23 cellular contexts compared by ENCODE assay signal in genomic region chr3:3552741-3553140, GRCh38.
DNase-seq lines count a peak whose midpoint lies in the region; ATAC-seq and TF ChIP-seq lines count a peak whose summit lies in the region.
"Had no signal": no experiment of that assay in that cellular context is flagged by ENCODE, and none has a peak within 500 bp of the region (broad histone marks: within the 10 kb centered on the region; RNA-seq: fewer than 3 reads in every experiment).

No MANE protein-coding gene starts in this region.

- H3K27ac ChIP-seq in mammary epithelial cell (ENCODE audit: insufficient read depth, low read depth, low read length) = no peak overlapping the region
- H3K27ac ChIP-seq: 22Rv1 had no signal

- H3K4me3 ChIP-seq in mammary epithelial cell (replicated peaks in 1 of 3; ENCODE audit: insufficient read depth in 1 of 3, low read depth in 2 of 3, low read length in 3 of 3) (no peak overlapping the region), choroid plexus epithelial cell (ENCODE audit: low read depth, low read length) (no peak overlapping the region)

- DNase-seq in mammary epithelial cell = peak; percentile 3
- no peak for DNase-seq in MCF 10A (ENCODE audit: unreplicated experiment)
- DNase-seq in choroid plexus epithelial cell (ENCODE audit: low read depth) = peak; percentile 7
- peak; percentile 27 for DNase-seq in non-pigmented ciliary epithelial cell (ENCODE audit: low read depth)
- DNase-seq in activated gamma-delta T cell treated with Interleukin-2 at 50 U/mL for 16 hours = no peak
- DNase-seq: BE2C; Caco-2; CD4-positive, alpha-beta T cell; GDM1; KG1; NCI-H1417; NCI-H187 treated with DMSO at 0.1 percent for 48 hours; NCI-H345; NCI-H524 treated with DMSO at 0.1 percent for 48 hours; PC-3; RPMI8226; SHP77 treated with DMSO at 0.1 percent for 48 hours had no signal

- H3K9ac ChIP-seq in mammary epithelial cell (ENCODE audit: insufficient read depth, low read length) = no peak overlapping the region

- no peak overlapping the region for H3K4me3 Mint-ChIP-seq in MCF 10A (ENCODE audit: unreplicated experiment)
- H3K4me3 Mint-ChIP-seq: CD4-positive, alpha-beta T cell had no signal

- no peaks in the 10 kb centered on the region for H3K27me3 ChIP-seq in mammary epithelial cell (ENCODE audit: insufficient read depth, low read length)
- H3K27me3 ChIP-seq: BE2C had no signal

- H3K4me1 ChIP-seq in mammary epithelial cell (ENCODE audit: insufficient read depth, low read length) = no peaks in the 10 kb centered on the region
- H3K4me1 ChIP-seq: BE2C, Caco-2 had no signal

- no peaks in the 10 kb centered on the region for H4K20me1 ChIP-seq in mammary epithelial cell (ENCODE audit: insufficient read depth, low read length)

- BruUV-seq in mammary epithelial cell (replicated peaks; lab: Mats Ljungman, UMichigan) = no TSS peak
- no TSS peak for BruUV-seq in MCF 10A (replicated peaks; lab: Mats Ljungman, UMichigan)

- no peaks in the 10 kb centered on the region for H3K79me2 ChIP-seq in mammary epithelial cell (ENCODE audit: insufficient read depth, low read length)

- no peaks in the 10 kb centered on the region for H3K9me3 Mint-ChIP-seq in MCF 10A (ENCODE audit: unreplicated experiment)

- no peaks in the 10 kb centered on the region for H3K36me3 Mint-ChIP-seq in MCF 10A (ENCODE audit: insufficient read depth, unreplicated experiment)

- intact Hi-C loops in mammary epithelial cell (cut with micrococcal nuclease) (no loop called here), MCF 10A (cut with micrococcal nuclease) (no loop called here)

- WGBS in mammary epithelial cell (ENCODE audit: low coverage, missing lambda C conversion rate) = 32% methylated on average over 3 of the region's 3 CpGs

- H3K27ac Mint-ChIP-seq in MCF 10A (ENCODE audit: low read depth, unreplicated experiment) = no peak overlapping the region
- H3K27ac Mint-ChIP-seq: CD4-positive, alpha-beta T cell had no signal

- H3K4me1 Mint-ChIP-seq in MCF 10A (ENCODE audit: insufficient read depth, unreplicated experiment) = no peaks in the 10 kb centered on the region

- H3K9me3 ChIP-seq in mammary epithelial cell (replicated peaks; ENCODE audit: insufficient read depth, low read length) = no peaks in the 10 kb centered on the region
- H3K9me3 ChIP-seq: BE2C, Caco-2 had no signal

- H3K36me3 ChIP-seq in mammary epithelial cell (ENCODE audit: insufficient read depth, low read length) = no peaks in the 10 kb centered on the region
- H3K36me3 ChIP-seq: BE2C had no signal

- H3K27me3 Mint-ChIP-seq in MCF 10A (ENCODE audit: insufficient read depth, unreplicated experiment) = no peaks in the 10 kb centered on the region

- POLR2A ChIA-PET in MCF 10A (lab: Yijun Ruan, JAX) = interaction anchor here (0.6 kb wide), 1 partner anchor 967 kb away, joined by 4 read pairs; no protein-coding TSS in a partner anchor

- in situ Hi-C loops in mammary epithelial cell (cut with MboI; ENCODE audit: low sequenced_read_pairs in 2 of 2) = no loop called here

- no peak overlapping the region for H3K4me2 ChIP-seq in mammary epithelial cell (ENCODE audit: insufficient read depth, low read depth, low read length)

- H2AFZ ChIP-seq in mammary epithelial cell (ENCODE audit: low read depth, low read length) = no peak overlapping the region

- ATAC-seq in HG03378 (IDR thresholded peaks at IDR 0.05; ENCODE audit: unreplicated experiment) = no peak
- no peak for ATAC-seq in HG03565 (IDR thresholded peaks at IDR 0.05; ENCODE audit: unreplicated experiment)
- no peak for ATAC-seq in HG03095 (IDR thresholded peaks at IDR 0.05; ENCODE audit: unreplicated experiment)
- ATAC-seq: HCT116, PC-3, SK-N-SH treated with all-trans-retinoic acid at 6 μM for 48 hours had no signal

- CTCF ChIA-PET in mammary epithelial cell (lab: Charles Lee; ENCODE audit: low non-redundant PET) (no interaction called here), MCF 10A (lab: Yijun Ruan, JAX) (no interaction called here)

- TF ChIP-seq CTCF in mammary epithelial cell (conservative IDR thresholded peaks at IDR 0.05 in 1 of 2, IDR thresholded peaks at IDR 0.05 in 1 of 2; ENCODE audit: extremely low read depth in 1 of 2, insufficient read depth in 1 of 2, low read depth in 1 of 2, low read length in 2 of 2) = no peak
- TF ChIP-seq CTCF in MCF 10A (IDR thresholded peaks at IDR 0.05; ENCODE audit: unreplicated experiment) = no peak
- TF ChIP-seq CTCF in choroid plexus epithelial cell (conservative IDR thresholded peaks at IDR 0.05; ENCODE audit: low read depth, low read length) = no peak

- dilution Hi-C loops in mammary epithelial cell (cut with HindIII; ENCODE audit: low sequenced_read_pairs) = no loop called here

Comparison
In these comparisons a context has a peak if more than half of its experiments do, and no peak if none do; other contexts are left out.
1. DNase-seq: peak in mammary epithelial cell (single experiment), choroid plexus epithelial cell (single experiment) and non-pigmented ciliary epithelial cell (single experiment); none in MCF 10A (single experiment) and activated gamma-delta T cell treated with Interleukin-2 at 50 U/mL for 16 hours (single experiment).